20 cellular contexts compared by ENCODE assay signal in the genomic region with DNA sequence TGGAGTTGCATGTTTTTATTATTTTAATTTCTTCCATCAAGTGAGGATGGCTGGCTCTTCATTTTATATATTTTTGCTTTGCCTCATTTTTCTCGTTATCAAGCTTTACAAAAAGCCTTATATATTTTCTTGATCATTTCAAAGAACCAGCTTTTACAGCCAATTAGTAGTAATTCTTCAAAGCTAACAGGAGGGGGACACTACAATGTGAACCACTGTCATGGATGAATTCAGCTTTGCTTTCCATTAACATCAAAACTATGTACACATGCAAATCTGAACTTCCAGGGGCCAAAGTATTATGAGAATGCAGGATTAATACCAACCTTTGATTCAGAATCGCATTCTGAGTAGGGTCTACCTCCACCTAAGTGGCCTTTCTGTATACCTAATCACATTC.
"Had no signal": no experiment of that assay in that cellular context is flagged by ENCODE, and none has a peak within 500 bp of the region (broad histone marks: within the 10 kb centered on the region; RNA-seq: fewer than 3 reads in every experiment).

No MANE protein-coding gene starts in this region.

- H3K4me1 ChIP-seq: foreskin keratinocyte, lower lobe of right lung, parathyroid adenoma, right lobe of liver, suprapubic skin had no signal

- H3K27ac ChIP-seq: dorsolateral prefrontal cortex, foreskin keratinocyte, lower lobe of right lung, parathyroid adenoma, right lobe of liver, suprapubic skin had no signal

- H3K9me3 ChIP-seq: lower lobe of right lung, right lobe of liver, suprapubic skin had no signal

- H3K27me3 ChIP-seq: dorsolateral prefrontal cortex, foreskin keratinocyte, right lobe of liver, suprapubic skin had no signal

- DNase-seq: activated B cell treated with CpG ODN at 0.5 μM for 24 hours; activated CD4-positive, alpha-beta memory T cell treated with anti-CD3 and anti-CD28 coated beads, Interleukin-2, amount 10 ng/mL, durations not matched to agents 7 days and 5 days; activated CD4-positive, alpha-beta T cell treated with anti-CD3 and anti-CD28 coated beads for 48 hours; activated CD8-positive, alpha-beta memory T cell treated with anti-CD3 and anti-CD28 coated beads, Interleukin-2, amount 10 ng/mL, durations not matched to agents 7 days and 5 days; activated naive CD4-positive, alpha-beta T cell treated with Interleukin-2 at 50 U/mL for 16 hours; activated naive CD8-positive, alpha-beta T cell treated with anti-CD3 and anti-CD28 coated beads, Interleukin-2, amount 10 ng/mL, durations not matched to agents 7 days and 5 days; amygdala; dorsolateral prefrontal cortex; foreskin keratinocyte; head of caudate nucleus; lower lobe of right lung; naive thymus-derived CD8-positive, alpha-beta T cell; right lobe of liver; small intestine; stimulated activated CD4-positive, alpha-beta T cell treated with anti-CD3 and anti-CD28 coated beads, Interleukin-4, amount 100 ng/mL, for 1 hour; stimulated activated naive CD8-positive, alpha-beta T cell treated with anti-CD3 and anti-CD28 coated beads, Interleukin-15, amount 100 ng/mL, for 72 hours; trophoblast cell had no signal

- H3K4me3 Mint-ChIP-seq: activated B cell treated with CpG ODN at 0.5 μM for 24 hours; activated CD4-positive, alpha-beta memory T cell treated with anti-CD3 and anti-CD28 coated beads, Interleukin-2, amount 10 ng/mL, durations not matched to agents 7 days and 5 days; activated CD8-positive, alpha-beta memory T cell treated with anti-CD3 and anti-CD28 coated beads, Interleukin-2, amount 10 ng/mL, durations not matched to agents 7 days and 5 days; activated naive CD8-positive, alpha-beta T cell treated with anti-CD3 and anti-CD28 coated beads, Interleukin-2, amount 10 ng/mL, durations not matched to agents 7 days and 5 days; naive thymus-derived CD8-positive, alpha-beta T cell; stimulated activated naive CD8-positive, alpha-beta T cell treated with anti-CD3 and anti-CD28 coated beads, Interleukin-15, amount 100 ng/mL, for 72 hours had no signal

- H3K9ac ChIP-seq: parathyroid adenoma had no signal

- H3K4me1 Mint-ChIP-seq: stimulated activated naive CD8-positive, alpha-beta T cell treated with anti-CD3 and anti-CD28 coated beads, Interleukin-15, amount 100 ng/mL, for 72 hours had no signal

- ATAC-seq: activated CD8-positive, alpha-beta memory T cell treated with anti-CD3 and anti-CD28 coated beads, Interleukin-2, amount 10 ng/mL, durations not matched to agents 7 days and 5 days; foreskin keratinocyte; lower lobe of right lung; naive thymus-derived CD8-positive, alpha-beta T cell; right lobe of liver; stimulated activated naive CD8-positive, alpha-beta T cell treated with anti-CD3 and anti-CD28 coated beads, Interleukin-15, amount 100 ng/mL, for 72 hours had no signal

- H3K27ac Mint-ChIP-seq: activated B cell treated with CpG ODN at 0.5 μM for 24 hours; activated CD4-positive, alpha-beta memory T cell treated with anti-CD3 and anti-CD28 coated beads, Interleukin-2, amount 10 ng/mL, durations not matched to agents 7 days and 5 days; activated CD8-positive, alpha-beta memory T cell treated with anti-CD3 and anti-CD28 coated beads, Interleukin-2, amount 10 ng/mL, durations not matched to agents 7 days and 5 days; activated naive CD8-positive, alpha-beta T cell treated with anti-CD3 and anti-CD28 coated beads, Interleukin-2, amount 10 ng/mL, durations not matched to agents 7 days and 5 days; activated T-helper 2 cell treated with anti-CD3 and anti-CD28 coated beads, Interferon-gamma antibody, Interleukin-2, Interleukin-4, amounts not matched to agents 10 μg/mL and 5 μg/mL and 100 μg/mL, durations not matched to agents 14 hours and 24 hours and 36 hours; stimulated activated naive CD8-positive, alpha-beta T cell treated with anti-CD3 and anti-CD28 coated beads, Interleukin-15, amount 100 ng/mL, for 72 hours had no signal

- H3K27me3 Mint-ChIP-seq: activated B cell treated with CpG ODN at 0.5 μM for 24 hours; activated CD4-positive, alpha-beta memory T cell treated with anti-CD3 and anti-CD28 coated beads, Interleukin-2, amount 10 ng/mL, durations not matched to agents 7 days and 5 days; activated CD8-positive, alpha-beta memory T cell treated with anti-CD3 and anti-CD28 coated beads, Interleukin-2, amount 10 ng/mL, durations not matched to agents 7 days and 5 days; activated naive CD8-positive, alpha-beta T cell treated with anti-CD3 and anti-CD28 coated beads, Interleukin-2, amount 10 ng/mL, durations not matched to agents 7 days and 5 days; naive thymus-derived CD8-positive, alpha-beta T cell; stimulated activated naive CD8-positive, alpha-beta T cell treated with anti-CD3 and anti-CD28 coated beads, Interleukin-15, amount 100 ng/mL, for 72 hours had no signal

- H2AFZ ChIP-seq: parathyroid adenoma had no signal

- H3K79me2 ChIP-seq: parathyroid adenoma had no signal

- H3K4me3 ChIP-seq: dorsolateral prefrontal cortex, lower lobe of right lung, right lobe of liver, suprapubic skin had no signal
